In genomic region chr1:16012590-16013219, GRCh38 we compare ENCODE assay signal across 8 cellular contexts. TPM values are rescaled to one million over a fixed set of nuclear protein-coding genes. Genes with fewer than 3 reads are reported as not detected.
DNase-seq lines count a peak whose midpoint lies in the region; ATAC-seq and TF ChIP-seq lines count a peak whose summit lies in the region.

No MANE protein-coding gene starts in this region.

- H3K27me3 Mint-ChIP-seq in stimulated activated memory B cell treated with anti-CD40 and anti-IgM and Interleukin-4, amounts not matched to agents 10 μg/mL and 1 μg/mL and 100 μg/mL, for 72 hours = peaks cover 13% of the 10 kb centered on the region

- H3K27me3 ChIP-seq in AG04450 (ENCODE audit: control insufficient read depth, insufficient read depth, low read length) = no peaks in the 10 kb centered on the region
- no peaks in the 10 kb centered on the region for H3K27me3 ChIP-seq in liver (ENCODE audit: control insufficient read depth in 4 of 4, insufficient read depth in 4 of 4, low read length in 3 of 4)

- 5% methylated on average over 36 of the region's 36 CpGs for WGBS in liver

- CTCF ChIA-PET in AG04450 (lab: Charles Lee) = interaction anchor here (0.8 kb wide), 1 partner anchor 42 kb away, joined by 4 read pairs; no protein-coding TSS in a partner anchor

- peak overlapping the region; percentile 40 for H3K4me3 ChIP-seq in AG04450 (ENCODE audit: low read depth, low read length)
- H3K4me3 ChIP-seq in choroid plexus epithelial cell (ENCODE audit: low read depth, low read length) = peak overlapping the region; percentile 48
- H3K4me3 ChIP-seq in liver (ENCODE audit: low read depth in 1 of 3, low read length in 3 of 3) = peak overlapping the region in 1 of 3 donors; percentile 41

- H3K9me3 ChIP-seq in AG04450 (ENCODE audit: control insufficient read depth, insufficient read depth, low read length) (peaks cover 6% of the 10 kb centered on the region; the same call in 1 of the 2 replicates), liver (ENCODE audit: control insufficient read depth in 4 of 4, low read length in 3 of 4) (no peaks in the 10 kb centered on the region)

- H3K4me3 Mint-ChIP-seq in stimulated activated memory B cell treated with anti-CD40 and anti-IgM and Interleukin-4, amounts not matched to agents 10 μg/mL and 1 μg/mL and 100 μg/mL, for 72 hours = peak overlapping the region; percentile 56

- no peak for TF ChIP-seq CTCF in AG04450 (IDR thresholded peaks at IDR 0.05; ENCODE audit: low read depth, low read length)
- TF ChIP-seq CTCF in choroid plexus epithelial cell (conservative IDR thresholded peaks at IDR 0.05; ENCODE audit: low read depth, low read length) = no peak
- no peak for TF ChIP-seq CTCF in liver (IDR thresholded peaks at IDR 0.05; ENCODE audit: low read depth, low read length, missing input control)

- peak; percentile 31 for ATAC-seq in stimulated activated memory B cell treated with anti-CD40 and anti-IgM and Interleukin-4, amounts not matched to agents 10 μg/mL and 1 μg/mL and 100 μg/mL, for 72 hours

- POLR2A ChIA-PET in AG04450 (lab: Yijun Ruan, JAX) = no interaction called here

- no peaks in the 10 kb centered on the region for H3K36me3 ChIP-seq in liver (ENCODE audit: control insufficient read depth in 4 of 4, insufficient read depth in 3 of 4, low read depth in 1 of 4, low read length in 3 of 4)

- H3K27ac ChIP-seq in AG04450 (ENCODE audit: low read depth, low read length) (no peak overlapping the region), liver (ENCODE audit: low read depth in 1 of 2, low read length in 2 of 2) (peak overlapping the region in 1 of 2 donors; percentile 25)

- no peaks in the 10 kb centered on the region for H3K36me3 Mint-ChIP-seq in stimulated activated memory B cell treated with anti-CD40 and anti-IgM and Interleukin-4, amounts not matched to agents 10 μg/mL and 1 μg/mL and 100 μg/mL, for 72 hours

- peak; percentile 30; the same call in 1 of the 2 replicates for TF ChIP-seq POLR2A in Raji (IDR thresholded peaks at IDR 0.05; ENCODE audit: insufficient read depth, low read depth, low read length)

- peaks cover 0 to 10% (median 6%) of the 10 kb centered on the region in 4 donors for H3K4me1 ChIP-seq in liver (ENCODE audit: control insufficient read depth in 4 of 4, insufficient read depth in 4 of 4, low read length in 3 of 4)

- peak overlapping the region; percentile 70 for H3K27ac Mint-ChIP-seq in stimulated activated memory B cell treated with anti-CD40 and anti-IgM and Interleukin-4, amounts not matched to agents 10 μg/mL and 1 μg/mL and 100 μg/mL, for 72 hours

- TF ChIP-seq RAD21 in liver (IDR thresholded peaks at IDR 0.05) = peak in 1 of 2 donors; percentile 39

- no peaks in the 10 kb centered on the region for H3K9me3 Mint-ChIP-seq in stimulated activated memory B cell treated with anti-CD40 and anti-IgM and Interleukin-4, amounts not matched to agents 10 μg/mL and 1 μg/mL and 100 μg/mL, for 72 hours

- H3K9ac ChIP-seq in liver (ENCODE audit: low read depth in 1 of 2, low read length in 2 of 2) = no peak overlapping the region

- no peak for DNase-seq in AG04450 (ENCODE audit: low read depth, low spot score)
- DNase-seq in H4 (ENCODE audit: low spot score) = peak; percentile 77
- peak; percentile 89 for DNase-seq in choroid plexus epithelial cell (ENCODE audit: low read depth)
- no peak for DNase-seq in NCI-H1930 (lab: John Stamatoyannopoulos, UW)
- no peak for DNase-seq in NK-92 treated with Interleukin-12 subunit alpha and Interleukin-12 subunit beta, amount 100 ng/mL, for 24 hours (lab: John Stamatoyannopoulos, UW)

- peaks cover 47% of the 10 kb centered on the region for H3K4me1 Mint-ChIP-seq in stimulated activated memory B cell treated with anti-CD40 and anti-IgM and Interleukin-4, amounts not matched to agents 10 μg/mL and 1 μg/mL and 100 μg/mL, for 72 hours

TF ChIP-seq in liver, 16 proteins besides CTCF, POLR2A, EP300 and RAD21:
- TF ChIP-seq SP1 (IDR thresholded peaks at IDR 0.05) (peak; percentile 27), YY1 (IDR thresholded peaks at IDR 0.05) (no peak), RXRA (IDR thresholded peaks at IDR 0.05) (peak in 1 of 2 donors; percentile 12)
TF ChIP-seq in liver: peak in this region for 2.

RNA-seq across cellular contexts. Expression of gene HSPB7, which starts 5.1 kb away (rescaled TPM):
- polyA plus RNA-seq in AG04450 (2011; rRNA removed) = 3.5 and 5.5 TPM in 2 replicates
- 3.0 and 4.3 TPM in 2 replicates for polyA minus RNA-seq in AG04450 (2011; rRNA and poly(A)+ RNA removed)
- total RNA-seq in H4 (2014; rRNA removed; shearing (Covaris generic)) = not detected in 2 replicates
- under 1 TPM; 0.28 to 0.42 TPM for total RNA-seq in liver
- polyA plus RNA-seq in liver = 1 to 10 TPM in 1 of 2 donors, under 1 TPM in 1; 0.28 to 1.4 TPM

RNA-seq across cellular contexts. Expression of gene SRARP, which starts 8.7 kb away (rescaled TPM):
- polyA plus RNA-seq in AG04450 (2011; rRNA removed) = not detected in 2 replicates
- polyA minus RNA-seq in AG04450 (2011; rRNA and poly(A)+ RNA removed) = not detected in 2 replicates
- not detected in 2 replicates for total RNA-seq in H4 (2014; rRNA removed; shearing (Covaris generic))
- total RNA-seq in liver = not detected
- under 1 TPM in 1 of 2 donors, not detected in 1; 0.02 TPM for polyA plus RNA-seq in liver

RNA-seq across cellular contexts. Expression of gene CLCNKA, which starts 9.1 kb away (rescaled TPM):
- polyA plus RNA-seq in AG04450 (2011; rRNA removed) (not detected in 2 replicates), liver (not detected)
- polyA minus RNA-seq in AG04450 (2011; rRNA and poly(A)+ RNA removed) = 0.17 TPM in 1 of 2 replicates, not detected in the other
- total RNA-seq in H4 (2014; rRNA removed; shearing (Covaris generic)) = not detected in 2 replicates
- total RNA-seq in liver = not detected

RNA-seq across cellular contexts. Expression of gene CLCNKB, which starts 30.9 kb away (rescaled TPM):
- 0.17 and 0.21 TPM in 2 replicates for polyA plus RNA-seq in AG04450 (2011; rRNA removed)
- polyA minus RNA-seq in AG04450 (2011; rRNA and poly(A)+ RNA removed) = not detected in 2 replicates
- total RNA-seq in H4 (2014; rRNA removed; shearing (Covaris generic)) = not detected in 2 replicates
- not detected for total RNA-seq in liver
- not detected for polyA plus RNA-seq in liver

RNA-seq across cellular contexts. Expression of gene ZBTB17, which starts 36.8 kb away (rescaled TPM):
- polyA plus RNA-seq in AG04450 (2011; rRNA removed) = 21.4 and 36.1 TPM in 2 replicates
- 33.1 and 53.7 TPM in 2 replicates for polyA minus RNA-seq in AG04450 (2011; rRNA and poly(A)+ RNA removed)
- total RNA-seq in H4 (2014; rRNA removed; shearing (Covaris generic)) = 17.5 and 30.5 TPM in 2 replicates
- 10 to 100 TPM; 10.4 to 15.1 TPM for total RNA-seq in liver
- polyA plus RNA-seq in liver = 1 to 10 TPM; 8.9 to 9.4 TPM

Comparison
In these comparisons a context has a peak if more than half of its experiments do, and no peak if none do; other contexts are left out.
1. DNase-seq: peak in H4 (single experiment) and choroid plexus epithelial cell (single experiment); none in AG04450 (single experiment), NCI-H1930 (0 of 2) and NK-92 treated with Interleukin-12 subunit alpha and Interleukin-12 subunit beta, amount 100 ng/mL, for 24 hours (single experiment).